2 cellular contexts compared by ENCODE assay signal in genomic region chr10:2410049-2410448, GRCh38.
TF ChIP-seq lines count a peak whose summit lies in the region.

No MANE protein-coding gene starts in this region.

TF ChIP-seq in HepG2, 621 proteins besides CTCF, POLR2A, EP300 and RAD21:
- TF ChIP-seq MNT (IDR thresholded peaks at IDR 0.05) = peak; percentile 87
- no peak for TF ChIP-seq MIXL1 (CRISPR knock-in tag; IDR thresholded peaks at IDR 0.05)
- no peak for TF ChIP-seq NFIC (IDR thresholded peaks at IDR 0.05; ENCODE audit: low read length)
- no peak for TF ChIP-seq ZMYM2 (CRISPR knock-in tag; IDR thresholded peaks at IDR 0.05)

TF ChIP-seq in H1, 55 proteins besides CTCF, POLR2A, EP300 and RAD21:
- TF ChIP-seq JUN (IDR thresholded peaks at IDR 0.05; ENCODE audit: low read depth, low read length) (no peak), TCF12 (IDR thresholded peaks at IDR 0.05; ENCODE audit: low read depth, low read length) (no peak), CHD2 (IDR thresholded peaks at IDR 0.05; ENCODE audit: low read length) (no peak)
- TF ChIP-seq, protein P1, sequence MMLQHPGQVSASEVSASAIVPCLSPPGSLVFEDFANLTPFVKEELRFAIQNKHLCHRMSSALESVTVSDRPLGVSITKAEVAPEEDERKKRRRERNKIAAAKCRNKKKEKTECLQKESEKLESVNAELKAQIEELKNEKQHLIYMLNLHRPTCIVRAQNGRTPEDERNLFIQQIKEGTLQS (IDR thresholded peaks at IDR 0.05; ENCODE audit: insufficient read depth, low read depth, low read length) = no peak
